Comparison of ENCODE assay signal across 1 cellular context in genomic region chr2:238122287-238123217, GRCh38.
TF ChIP-seq lines count a peak whose summit lies in the region.

No MANE protein-coding gene starts in this region.

TF ChIP-seq in GM12878, 131 proteins besides CTCF, POLR2A, EP300 and RAD21:
- TF ChIP-seq, protein P1, sequence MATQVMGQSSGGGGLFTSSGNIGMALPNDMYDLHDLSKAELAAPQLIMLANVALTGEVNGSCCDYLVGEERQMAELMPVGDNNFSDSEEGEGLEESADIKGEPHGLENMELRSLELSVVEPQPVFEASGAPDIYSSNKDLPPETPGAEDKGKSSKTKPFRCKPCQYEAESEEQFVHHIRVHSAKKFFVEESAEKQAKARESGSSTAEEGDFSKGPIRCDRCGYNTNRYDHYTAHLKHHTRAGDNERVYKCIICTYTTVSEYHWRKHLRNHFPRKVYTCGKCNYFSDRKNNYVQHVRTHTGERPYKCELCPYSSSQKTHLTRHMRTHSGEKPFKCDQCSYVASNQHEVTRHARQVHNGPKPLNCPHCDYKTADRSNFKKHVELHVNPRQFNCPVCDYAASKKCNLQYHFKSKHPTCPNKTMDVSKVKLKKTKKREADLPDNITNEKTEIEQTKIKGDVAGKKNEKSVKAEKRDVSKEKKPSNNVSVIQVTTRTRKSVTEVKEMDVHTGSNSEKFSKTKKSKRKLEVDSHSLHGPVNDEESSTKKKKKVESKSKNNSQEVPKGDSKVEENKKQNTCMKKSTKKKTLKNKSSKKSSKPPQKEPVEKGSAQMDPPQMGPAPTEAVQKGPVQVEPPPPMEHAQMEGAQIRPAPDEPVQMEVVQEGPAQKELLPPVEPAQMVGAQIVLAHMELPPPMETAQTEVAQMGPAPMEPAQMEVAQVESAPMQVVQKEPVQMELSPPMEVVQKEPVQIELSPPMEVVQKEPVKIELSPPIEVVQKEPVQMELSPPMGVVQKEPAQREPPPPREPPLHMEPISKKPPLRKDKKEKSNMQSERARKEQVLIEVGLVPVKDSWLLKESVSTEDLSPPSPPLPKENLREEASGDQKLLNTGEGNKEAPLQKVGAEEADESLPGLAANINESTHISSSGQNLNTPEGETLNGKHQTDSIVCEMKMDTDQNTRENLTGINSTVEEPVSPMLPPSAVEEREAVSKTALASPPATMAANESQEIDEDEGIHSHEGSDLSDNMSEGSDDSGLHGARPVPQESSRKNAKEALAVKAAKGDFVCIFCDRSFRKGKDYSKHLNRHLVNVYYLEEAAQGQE (IDR thresholded peaks at IDR 0.05; ENCODE audit: low read depth, low read length): no peak
- TF ChIP-seq DPF2 (IDR thresholded peaks at IDR 0.05): no peak
- no peak for TF ChIP-seq CBX3 (IDR thresholded peaks at IDR 0.05; ENCODE audit: borderline replicate concordance, low read depth)
- TF ChIP-seq NR2C1 (IDR thresholded peaks at IDR 0.05): no peak
- no peak for TF ChIP-seq SKIL (IDR thresholded peaks at IDR 0.05; ENCODE audit: low read depth, poor library complexity, severe bottlenecking)
- TF ChIP-seq NR2F1 (conservative IDR thresholded peaks at IDR 0.05): no peak
- no peak for TF ChIP-seq CREB1 (IDR thresholded peaks at IDR 0.05; ENCODE audit: low read depth)
- no peak for TF ChIP-seq ELK1 (IDR thresholded peaks at IDR 0.05; ENCODE audit: low read depth, low read length)
- no peak for TF ChIP-seq NFYA (IDR thresholded peaks at IDR 0.05; ENCODE audit: borderline replicate concordance, low read depth, low read length)
- no peak for TF ChIP-seq ZZZ3 (IDR thresholded peaks at IDR 0.05; ENCODE audit: control insufficient read depth, insufficient read length, low read depth)
- no peak for TF ChIP-seq IKZF1 (conservative IDR thresholded peaks at IDR 0.05)
- TF ChIP-seq ETV6 (conservative IDR thresholded peaks at IDR 0.05 in 1 of 2, IDR thresholded peaks at IDR 0.05 in 1 of 2; ENCODE audit: borderline replicate concordance in 1 of 2, low read depth in 1 of 2): no peak
- TF ChIP-seq SRF (IDR thresholded peaks at IDR 0.05; ENCODE audit: low read depth in 2 of 2, low read length in 2 of 2): no peak
- TF ChIP-seq SPI1 (IDR thresholded peaks at IDR 0.05; ENCODE audit: borderline replicate concordance, insufficient read depth, low read depth, low read length): no peak
- TF ChIP-seq, protein P2, sequence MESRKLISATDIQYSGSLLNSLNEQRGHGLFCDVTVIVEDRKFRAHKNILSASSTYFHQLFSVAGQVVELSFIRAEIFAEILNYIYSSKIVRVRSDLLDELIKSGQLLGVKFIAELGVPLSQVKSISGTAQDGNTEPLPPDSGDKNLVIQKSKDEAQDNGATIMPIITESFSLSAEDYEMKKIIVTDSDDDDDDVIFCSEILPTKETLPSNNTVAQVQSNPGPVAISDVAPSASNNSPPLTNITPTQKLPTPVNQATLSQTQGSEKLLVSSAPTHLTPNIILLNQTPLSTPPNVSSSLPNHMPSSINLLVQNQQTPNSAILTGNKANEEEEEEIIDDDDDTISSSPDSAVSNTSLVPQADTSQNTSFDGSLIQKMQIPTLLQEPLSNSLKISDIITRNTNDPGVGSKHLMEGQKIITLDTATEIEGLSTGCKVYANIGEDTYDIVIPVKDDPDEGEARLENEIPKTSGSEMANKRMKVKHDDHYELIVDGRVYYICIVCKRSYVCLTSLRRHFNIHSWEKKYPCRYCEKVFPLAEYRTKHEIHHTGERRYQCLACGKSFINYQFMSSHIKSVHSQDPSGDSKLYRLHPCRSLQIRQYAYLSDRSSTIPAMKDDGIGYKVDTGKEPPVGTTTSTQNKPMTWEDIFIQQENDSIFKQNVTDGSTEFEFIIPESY (IDR thresholded peaks at IDR 0.05): no peak
- TF ChIP-seq, protein P3, sequence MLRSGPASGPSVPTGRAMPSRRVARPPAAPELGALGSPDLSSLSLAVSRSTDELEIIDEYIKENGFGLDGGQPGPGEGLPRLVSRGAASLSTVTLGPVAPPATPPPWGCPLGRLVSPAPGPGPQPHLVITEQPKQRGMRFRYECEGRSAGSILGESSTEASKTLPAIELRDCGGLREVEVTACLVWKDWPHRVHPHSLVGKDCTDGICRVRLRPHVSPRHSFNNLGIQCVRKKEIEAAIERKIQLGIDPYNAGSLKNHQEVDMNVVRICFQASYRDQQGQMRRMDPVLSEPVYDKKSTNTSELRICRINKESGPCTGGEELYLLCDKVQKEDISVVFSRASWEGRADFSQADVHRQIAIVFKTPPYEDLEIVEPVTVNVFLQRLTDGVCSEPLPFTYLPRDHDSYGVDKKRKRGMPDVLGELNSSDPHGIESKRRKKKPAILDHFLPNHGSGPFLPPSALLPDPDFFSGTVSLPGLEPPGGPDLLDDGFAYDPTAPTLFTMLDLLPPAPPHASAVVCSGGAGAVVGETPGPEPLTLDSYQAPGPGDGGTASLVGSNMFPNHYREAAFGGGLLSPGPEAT (IDR thresholded peaks at IDR 0.05; ENCODE audit: low read depth): no peak
- TF ChIP-seq RCOR1 (conservative IDR thresholded peaks at IDR 0.05; ENCODE audit: low read depth, low read length): no peak
